9 cellular contexts compared by ENCODE assay signal in the genomic region with DNA sequence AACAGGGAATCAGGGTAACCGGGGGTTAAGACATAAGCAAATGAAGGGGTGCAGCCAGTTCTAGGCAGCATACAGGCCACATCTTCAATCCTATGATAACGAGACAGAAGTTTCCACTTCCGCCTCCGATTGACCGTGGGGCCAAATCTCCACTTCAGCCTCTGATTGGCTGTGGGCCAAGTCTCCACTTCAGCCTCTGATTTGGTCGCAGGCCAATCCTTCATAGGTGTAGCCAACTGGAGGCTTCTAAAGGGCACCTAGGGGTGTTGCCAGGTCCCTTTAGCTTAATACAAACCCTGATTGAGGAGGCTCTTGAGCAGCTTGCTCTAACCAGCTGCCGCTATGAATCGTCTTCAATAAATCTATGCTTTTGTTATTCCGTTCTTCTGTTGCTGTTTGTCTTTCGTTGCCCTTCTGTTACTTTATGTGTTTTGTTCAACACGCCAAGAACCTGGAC. TPM values are rescaled to one million over a fixed set of nuclear protein-coding genes. Genes with fewer than 3 reads are reported as not detected.
DNase-seq lines count a peak whose midpoint lies in the region; ATAC-seq and TF ChIP-seq lines count a peak whose summit lies in the region.
"Had no signal": no experiment of that assay in that cellular context is flagged by ENCODE, and none has a peak within 500 bp of the region (broad histone marks: within the 10 kb centered on the region; RNA-seq: fewer than 3 reads in every experiment).

No MANE protein-coding gene starts in this region.

- H3K27me3 ChIP-seq in body of pancreas (no peaks in the 10 kb centered on the region), sigmoid colon (no peaks in the 10 kb centered on the region)

- no peak for TF ChIP-seq POLR2A in body of pancreas (IDR thresholded peaks at IDR 0.05)
- no peak for TF ChIP-seq POLR2A in sigmoid colon (IDR thresholded peaks at IDR 0.05)

- H3K4me1 Mint-ChIP-seq in progenitor cell of endocrine pancreas (ENCODE audit: low read depth), result peaks cover 10% of the 10 kb centered on the region

- H3K36me3 Mint-ChIP-seq in progenitor cell of endocrine pancreas (ENCODE audit: insufficient read depth), result peaks cover 4% of the 10 kb centered on the region

- H3K4me3 Mint-ChIP-seq in progenitor cell of endocrine pancreas (ENCODE audit: low read depth), result peak overlapping the region; percentile 75

- H3K27ac Mint-ChIP-seq in progenitor cell of endocrine pancreas, result peak overlapping the region; percentile 4

- H3K4me3 ChIP-seq in body of pancreas, result no peak overlapping the region
- H3K4me3 ChIP-seq in sigmoid colon, result no peak overlapping the region

- no peaks in the 10 kb centered on the region for H3K27me3 Mint-ChIP-seq in progenitor cell of endocrine pancreas

- H3K9me3 Mint-ChIP-seq in progenitor cell of endocrine pancreas (ENCODE audit: low read depth), result no peaks in the 10 kb centered on the region

- H3K4me1 ChIP-seq in body of pancreas (peaks cover 15% of the 10 kb centered on the region), sigmoid colon (peaks cover 0 to 15% (median 14%) of the 10 kb centered on the region in 4 donors)

- no peak for TF ChIP-seq EP300 in sigmoid colon (IDR thresholded peaks at IDR 0.05)

- WGBS in body of pancreas, 2 donors, result 42 to 49% methylated on average over 11 of the region's 11 CpGs
- 53 to 59% methylated on average over 11 of the region's 11 CpGs for WGBS in sigmoid colon, 2 donors

- no peak for ATAC-seq in body of pancreas
- no peak for ATAC-seq in HG02970 (IDR thresholded peaks at IDR 0.05; ENCODE audit: low FRiP score, unreplicated experiment)
- no peak for ATAC-seq in GM18858 (IDR thresholded peaks at IDR 0.05; ENCODE audit: unreplicated experiment)

- no peaks in the 10 kb centered on the region for H3K36me3 ChIP-seq in body of pancreas (replicated peaks in 1 of 2; ENCODE audit: insufficient read depth in 1 of 2, low read depth in 2 of 2)
- peaks cover 0 to 8% (median 0%) of the 10 kb centered on the region in 4 donors for H3K36me3 ChIP-seq in sigmoid colon

- intact Hi-C loops in body of pancreas (cut with DNase I), result no loop called here
- intact Hi-C loops in sigmoid colon (cut with DNase I), result loop anchor here (5.0 to 10.0 kb wide), 4 partner anchors 77 to 158 kb away; partner anchors contain the start of genes CPNE1, NFS1, RBM12 and ROMO1

- H3K27ac ChIP-seq in body of pancreas, result no peak overlapping the region
- H3K27ac ChIP-seq in sigmoid colon, result no peak overlapping the region

- TF ChIP-seq CTCF in body of pancreas (IDR thresholded peaks at IDR 0.05) (no peak), progenitor cell of endocrine pancreas (IDR thresholded peaks at IDR 0.05; ENCODE audit: unreplicated experiment) (no peak), sigmoid colon (IDR thresholded peaks at IDR 0.05) (no peak)

- peak; percentile 14 for DNase-seq in stimulated activated CD4-positive, alpha-beta T cell treated with anti-CD3 and anti-CD28 coated beads, Interleukin-1b, Interleukin-23, amount 100 ng/mL, for 48 hours
- no peak for DNase-seq in stimulated activated CD4-positive, alpha-beta T cell treated with anti-CD3 and anti-CD28 coated beads, Interleukin-2, amount 100 ng/mL, for 48 hours
- peak; percentile 81 for DNase-seq in NCI-H2107 treated with DMSO at 0.1 percent for 48 hours (lab: John Stamatoyannopoulos, UW; ENCODE audit: unreplicated experiment)
- DNase-seq in body of pancreas, result peak; percentile 49 to 65 (median 56)
- DNase-seq in progenitor cell of endocrine pancreas (ENCODE audit: low spot score, unreplicated experiment), result peak; percentile 24
- DNase-seq in sigmoid colon, result no peak

- H3K9me3 ChIP-seq in body of pancreas (no peaks in the 10 kb centered on the region), sigmoid colon (no peaks in the 10 kb centered on the region)

RNA-seq across cellular contexts. Expression of gene ERGIC3, which starts 2.1 kb away (rescaled TPM):
- total RNA-seq in body of pancreas, result 100 to 1,000 TPM; 120 to 136 TPM
- 286 and 290 TPM in 2 replicates for total RNA-seq in progenitor cell of endocrine pancreas
- 100 to 1,000 TPM; 141 to 230 (median 195) TPM for total RNA-seq in sigmoid colon
- polyA plus RNA-seq in sigmoid colon, result 100 to 1,000 TPM; 113 to 200 (median 184) TPM

RNA-seq across cellular contexts. Expression of gene C20orf173, which starts 10.3 kb away (rescaled TPM):
- total RNA-seq in body of pancreas, result not detected
- total RNA-seq in progenitor cell of endocrine pancreas, result not detected in 2 replicates
- not detected for total RNA-seq in sigmoid colon
- not detected for polyA plus RNA-seq in sigmoid colon
- total RNA-seq: T-helper 1 cell treated with Interleukin-12 subunit alpha and Interleukin-12 subunit beta and Interleukin-4 antibody, amounts not matched to agents 30 ng/mL and 1 ng/mL, for 36 hours had no signal

Comparison
In these comparisons a context has a peak if more than half of its experiments do, and no peak if none do; other contexts are left out.
1. DNase-seq: peak in stimulated activated CD4-positive, alpha-beta T cell treated with anti-CD3 and anti-CD28 coated beads, Interleukin-1b, Interleukin-23, amount 100 ng/mL, for 48 hours (single experiment), NCI-H2107 treated with DMSO at 0.1 percent for 48 hours (single experiment), body of pancreas (4 of 4) and progenitor cell of endocrine pancreas (single experiment); none in stimulated activated CD4-positive, alpha-beta T cell treated with anti-CD3 and anti-CD28 coated beads, Interleukin-2, amount 100 ng/mL, for 48 hours (0 of 2) and sigmoid colon (single experiment).